Comparison of ENCODE assay signal across 26 cellular contexts in genomic region chr5:41547991-41548390, GRCh38. TPM values are rescaled to one million over a fixed set of nuclear protein-coding genes. Genes with fewer than 3 reads are reported as not detected.
"Had no signal": no experiment of that assay in that cellular context is flagged by ENCODE, and none has a peak within 500 bp of the region (broad histone marks: within the 10 kb centered on the region; RNA-seq: fewer than 3 reads in every experiment).

No MANE protein-coding gene starts in this region.

- H3K9me3 ChIP-seq: colonic mucosa, esophagus squamous epithelium, gastrocnemius medialis had no signal

- H3K27ac ChIP-seq: colonic mucosa, coronary artery, dorsolateral prefrontal cortex, epithelial cell of prostate, esophagus muscularis mucosa, esophagus squamous epithelium, foreskin keratinocyte, gastrocnemius medialis, gastroesophageal sphincter, heart left ventricle had no signal

- H3K36me3 ChIP-seq: colonic mucosa, esophagus muscularis mucosa, esophagus squamous epithelium, gastrocnemius medialis, gastroesophageal sphincter, heart left ventricle had no signal

- H3K4me3 ChIP-seq: colonic mucosa, coronary artery, dorsolateral prefrontal cortex, esophagus muscularis mucosa, esophagus squamous epithelium, gastrocnemius medialis, gastroesophageal sphincter, heart left ventricle had no signal

- ATAC-seq: effector memory CD8-positive, alpha-beta T cell; esophagus mucosa; foreskin keratinocyte; gastrocnemius medialis; gastroesophageal sphincter had no signal

- H3K4me1 ChIP-seq: colonic mucosa, esophagus muscularis mucosa, esophagus squamous epithelium, foreskin keratinocyte, gastrocnemius medialis, gastroesophageal sphincter, heart left ventricle had no signal

- DNase-seq: colonic mucosa; cortex of kidney; dermis blood vessel endothelial cell; dorsolateral prefrontal cortex; effector CD4-positive, alpha-beta T cell; effector CD8-positive, alpha-beta T cell; effector memory CD4-positive, alpha-beta T cell; effector memory CD8-positive, alpha-beta T cell; endodermal cell; erythroblast; esophagus squamous epithelium; foreskin fibroblast; foreskin keratinocyte; foreskin melanocyte; gastrocnemius medialis; glutamatergic neuron; head of caudate nucleus; heart left ventricle had no signal

- H3K27me3 ChIP-seq: colonic mucosa, esophagus muscularis mucosa, esophagus squamous epithelium, foreskin keratinocyte, gastrocnemius medialis, gastroesophageal sphincter, heart left ventricle had no signal

RNA-seq across cellular contexts. Expression of gene PLCXD3, which starts 37.6 kb away (rescaled TPM):
- total RNA-seq: chondrocyte, endothelial cell of umbilical vein, foreskin keratinocyte, glomerular endothelial cell had no signal
- polyA plus RNA-seq: endothelial cell of umbilical vein, foreskin keratinocyte had no signal
